In the genomic region with DNA sequence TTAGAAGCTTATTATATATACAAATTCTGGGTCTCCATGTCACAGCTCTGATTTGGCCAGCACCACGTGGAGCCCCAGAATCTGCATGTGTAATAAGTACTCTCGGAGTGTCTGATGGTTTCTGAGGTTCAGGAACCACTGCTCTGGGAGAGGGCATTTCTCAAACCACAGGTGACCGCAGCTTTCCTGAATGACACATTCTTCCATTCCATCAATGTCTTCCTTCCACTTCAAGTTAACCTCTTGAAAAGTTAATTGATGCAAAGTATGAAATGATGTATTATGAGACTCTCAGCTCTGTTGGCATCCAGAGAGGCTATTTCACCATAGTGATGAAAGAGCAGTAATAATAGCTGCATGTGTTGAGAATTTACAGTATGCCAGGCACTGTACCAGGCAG, we compare ENCODE assay signal across 23 cellular contexts.
DNase-seq lines count a peak whose midpoint lies in the region; ATAC-seq lines count a peak whose summit lies in the region.
"Had no signal": no experiment of that assay in that cellular context is flagged by ENCODE, and none has a peak within 500 bp of the region (broad histone marks: within the 10 kb centered on the region; RNA-seq: fewer than 3 reads in every experiment).

No MANE protein-coding gene starts in this region.

- no peaks in the 10 kb centered on the region for H3K9me3 Mint-ChIP-seq in activated T-helper 17 cell treated with anti-CD3 and anti-CD28 coated beads, Interleukin-2, amount 50 U/mL, for 72 hours
- peaks cover 0 to 3% (median 0%) of the 10 kb centered on the region in 6 donors for H3K9me3 Mint-ChIP-seq in immature natural killer cell
- H3K9me3 Mint-ChIP-seq: activated B cell treated with CpG ODN at 0.5 μM for 24 hours; activated naive CD8-positive, alpha-beta T cell treated with anti-CD3 and anti-CD28 coated beads, Interleukin-2, amount 10 ng/mL, durations not matched to agents 7 days and 5 days; GM23338 had no signal

- DNase-seq in activated T-cell treated with anti-CD3 and anti-CD28 coated beads for 48 hours (ENCODE audit: low read depth) (peak; percentile 15), activated T-cell treated with anti-CD3 and anti-CD28 coated beads for 4 hours (no peak), KBM-7 (peak; percentile 51), immature natural killer cell (no peak), NCI-H446 treated with DMSO at 0.1 percent for 48 hours (lab: John Stamatoyannopoulos, UW) (no peak)
- DNase-seq in stimulated activated CD4-positive, alpha-beta T cell treated with anti-CD3 and anti-CD28 coated beads, Interleukin-4, amount 100 ng/mL, for 24 hours = peak; percentile 20
- DNase-seq: activated B cell treated with CpG ODN at 0.5 μM for 24 hours; activated naive CD8-positive, alpha-beta T cell treated with anti-CD3 and anti-CD28 coated beads, Interleukin-2, amount 10 ng/mL, durations not matched to agents 7 days and 5 days; dermis blood vessel endothelial cell; GF-D8; hypothalamus; Karpas-422; lower lobe of right lung; NCI-H1417 treated with DMSO at 0.1 percent for 48 hours; NCI-H748 treated with DMSO at 0.1 percent for 48 hours; nucleus accumbens; PC-3; testis had no signal

- H3K36me3 Mint-ChIP-seq in activated T-helper 17 cell treated with anti-CD3 and anti-CD28 coated beads, Interleukin-2, amount 50 U/mL, for 72 hours (ENCODE audit: low read depth) = no peaks in the 10 kb centered on the region
- H3K36me3 Mint-ChIP-seq in immature natural killer cell = peaks cover 0 to 3% (median 0%) of the 10 kb centered on the region in 3 donors
- H3K36me3 Mint-ChIP-seq: CD14-positive monocyte had no signal

- no peak overlapping the region for H3K4me3 Mint-ChIP-seq in activated T-helper 17 cell treated with anti-CD3 and anti-CD28 coated beads, Interleukin-2, amount 50 U/mL, for 72 hours
- H3K4me3 Mint-ChIP-seq in immature natural killer cell = no peak overlapping the region
- H3K4me3 Mint-ChIP-seq: activated B cell treated with CpG ODN at 0.5 μM for 24 hours; activated naive CD8-positive, alpha-beta T cell treated with anti-CD3 and anti-CD28 coated beads, Interleukin-2, amount 10 ng/mL, durations not matched to agents 7 days and 5 days; CD14-positive monocyte; GM23338 had no signal

- H3K27me3 Mint-ChIP-seq in activated T-helper 17 cell treated with anti-CD3 and anti-CD28 coated beads, Interleukin-2, amount 50 U/mL, for 72 hours = no peaks in the 10 kb centered on the region
- H3K27me3 Mint-ChIP-seq in immature natural killer cell (ENCODE audit: low read depth in 3 of 3) = no peaks in the 10 kb centered on the region
- H3K27me3 Mint-ChIP-seq: activated B cell treated with CpG ODN at 0.5 μM for 24 hours; activated naive CD8-positive, alpha-beta T cell treated with anti-CD3 and anti-CD28 coated beads, Interleukin-2, amount 10 ng/mL, durations not matched to agents 7 days and 5 days had no signal

- ATAC-seq in activated T-helper 17 cell treated with anti-CD3 and anti-CD28 coated beads, Interleukin-2, amount 50 U/mL, for 72 hours (replicated peaks) = peak; percentile 93
- ATAC-seq in HG03196 (IDR thresholded peaks at IDR 0.05; ENCODE audit: unreplicated experiment) = no peak
- ATAC-seq: GM12878, GM23338, lower lobe of right lung, PC-3 had no signal

- H3K4me1 Mint-ChIP-seq in activated T-helper 17 cell treated with anti-CD3 and anti-CD28 coated beads, Interleukin-2, amount 50 U/mL, for 72 hours = no peaks in the 10 kb centered on the region
- peaks cover 0 to 29% of the 10 kb centered on the region in 2 donors for H3K4me1 Mint-ChIP-seq in immature natural killer cell
- H3K4me1 Mint-ChIP-seq: activated B cell treated with CpG ODN at 0.5 μM for 24 hours; activated naive CD8-positive, alpha-beta T cell treated with anti-CD3 and anti-CD28 coated beads, Interleukin-2, amount 10 ng/mL, durations not matched to agents 7 days and 5 days; CD14-positive monocyte had no signal

- no peak overlapping the region for H3K27ac Mint-ChIP-seq in activated T-helper 17 cell treated with anti-CD3 and anti-CD28 coated beads, Interleukin-2, amount 50 U/mL, for 72 hours
- H3K27ac Mint-ChIP-seq in immature natural killer cell = no peak overlapping the region
- H3K27ac Mint-ChIP-seq: activated B cell treated with CpG ODN at 0.5 μM for 24 hours; activated naive CD8-positive, alpha-beta T cell treated with anti-CD3 and anti-CD28 coated beads, Interleukin-2, amount 10 ng/mL, durations not matched to agents 7 days and 5 days; CD14-positive monocyte; GM23338 had no signal

- in situ Hi-C loops in KBM-7 (cut with MboI; ENCODE audit: low pct_unique_long_range_greater_than_20kb, low sequenced_read_pairs) = no loop called here

Comparison
In these comparisons a context has a peak if more than half of its experiments do, and no peak if none do; other contexts are left out.
1. DNase-seq: peak in activated T-cell treated with anti-CD3 and anti-CD28 coated beads for 48 hours (single experiment), KBM-7 (single experiment) and stimulated activated CD4-positive, alpha-beta T cell treated with anti-CD3 and anti-CD28 coated beads, Interleukin-4, amount 100 ng/mL, for 24 hours (single experiment); none in activated T-cell treated with anti-CD3 and anti-CD28 coated beads for 4 hours (single experiment), immature natural killer cell (0 of 3) and NCI-H446 treated with DMSO at 0.1 percent for 48 hours (single experiment).